In genomic region chr2:43375746-43376522, GRCh38 we compare ENCODE assay signal across 1 cellular context.
TF ChIP-seq lines count a peak whose summit lies in the region.

No MANE protein-coding gene starts in this region.

TF ChIP-seq in GM12878, 131 proteins besides CTCF, POLR2A, EP300 and RAD21:
- TF ChIP-seq, protein P1, sequence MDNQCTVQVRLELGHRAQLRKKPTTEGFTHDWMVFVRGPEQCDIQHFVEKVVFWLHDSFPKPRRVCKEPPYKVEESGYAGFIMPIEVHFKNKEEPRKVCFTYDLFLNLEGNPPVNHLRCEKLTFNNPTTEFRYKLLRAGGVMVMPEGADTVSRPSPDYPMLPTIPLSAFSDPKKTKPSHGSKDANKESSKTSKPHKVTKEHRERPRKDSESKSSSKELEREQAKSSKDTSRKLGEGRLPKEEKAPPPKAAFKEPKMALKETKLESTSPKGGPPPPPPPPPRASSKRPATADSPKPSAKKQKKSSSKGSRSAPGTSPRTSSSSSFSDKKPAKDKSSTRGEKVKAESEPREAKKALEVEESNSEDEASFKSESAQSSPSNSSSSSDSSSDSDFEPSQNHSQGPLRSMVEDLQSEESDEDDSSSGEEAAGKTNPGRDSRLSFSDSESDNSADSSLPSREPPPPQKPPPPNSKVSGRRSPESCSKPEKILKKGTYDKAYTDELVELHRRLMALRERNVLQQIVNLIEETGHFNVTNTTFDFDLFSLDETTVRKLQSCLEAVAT (IDR thresholded peaks at IDR 0.05) = no peak
